31 cellular contexts compared by ENCODE assay signal in genomic region chr1:60374537-60374936, GRCh38.
"Had no signal": no experiment of that assay in that cellular context is flagged by ENCODE, and none has a peak within 500 bp of the region (broad histone marks: within the 10 kb centered on the region; RNA-seq: fewer than 3 reads in every experiment).

No MANE protein-coding gene starts in this region.

- H3K27ac ChIP-seq: neural progenitor cell, ovary, parathyroid adenoma, psoas muscle, skin epidermis, spleen, suprapubic skin, testis, tibial artery, transverse colon, upper lobe of right lung, uterus had no signal

- DNase-seq: natural killer cell; occipital lobe; ovary; posterior cingulate gyrus; psoas muscle; right cardiac atrium; spleen; stimulated activated CD4-positive, alpha-beta T cell treated with anti-CD3 and anti-CD28 coated beads, Interleukin-12 subunit alpha, Interleukin-12 subunit beta, amount 100 ng/mL, for 4 hours; stimulated activated CD4-positive, alpha-beta T cell treated with anti-CD3 and anti-CD28 coated beads, Interleukin-1b, Interleukin-23, amount 100 ng/mL, for 48 hours; stimulated activated CD4-positive, alpha-beta T cell treated with anti-CD3 and anti-CD28 coated beads, Interleukin-4, amount 100 ng/mL, for 1 hour; stimulated activated CD4-positive, alpha-beta T cell treated with anti-CD3 and anti-CD28 coated beads, Interleukin-4, amount 100 ng/mL, for 4 hours; stimulated activated CD8-positive, alpha-beta memory T cell treated with anti-CD3 and anti-CD28 coated beads, Interleukin-4, amount 100 ng/mL, for 48 hours; stimulated activated naive CD4-positive, alpha-beta T cell; stimulated activated naive CD8-positive, alpha-beta T cell treated with anti-CD3 and anti-CD28 coated beads, Interleukin-15, amount 100 ng/mL, for 72 hours; stimulated activated naive CD8-positive, alpha-beta T cell treated with anti-CD3 and anti-CD28 coated beads, Interleukin-15, Interleukin-2, amounts not matched to agents 100 U/mL and 50 U/mL, for 24 hours; substantia nigra; testis; tibial artery; transverse colon; upper lobe of right lung; uterus had no signal

- H3K27ac Mint-ChIP-seq: natural killer cell; nephron; neural progenitor cell; progenitor cell of endocrine pancreas; stimulated activated memory B cell treated with anti-CD40 and anti-IgM and Interleukin-4, amounts not matched to agents 10 μg/mL and 1 μg/mL and 100 μg/mL, for 72 hours; stimulated activated naive CD8-positive, alpha-beta T cell treated with anti-CD3 and anti-CD28 coated beads, Interleukin-15, amount 100 ng/mL, for 72 hours; type B pancreatic cell had no signal

- ATAC-seq: natural killer cell; psoas muscle; right cardiac atrium; sciatic nerve; stimulated activated memory B cell treated with anti-CD40 and anti-IgM and Interleukin-4, amounts not matched to agents 10 μg/mL and 1 μg/mL and 100 μg/mL, for 72 hours; stimulated activated naive CD8-positive, alpha-beta T cell treated with anti-CD3 and anti-CD28 coated beads, Interleukin-15, amount 100 ng/mL, for 72 hours; stimulated activated naive CD8-positive, alpha-beta T cell treated with anti-CD3 and anti-CD28 coated beads, Interleukin-15, Interleukin-2, amounts not matched to agents 100 U/mL and 50 U/mL, for 24 hours; upper lobe of right lung had no signal

- H2AFZ ChIP-seq: neural progenitor cell, parathyroid adenoma had no signal

- H3K4me2 ChIP-seq: neural progenitor cell, smooth muscle cell had no signal

- H3K4me1 ChIP-seq: neural progenitor cell, parathyroid adenoma, psoas muscle, spleen, suprapubic skin, testis, tibial artery, transverse colon, upper lobe of right lung, uterus had no signal

- H3K9ac ChIP-seq: neural progenitor cell, parathyroid adenoma had no signal

- H3K36me3 Mint-ChIP-seq: natural killer cell; neural progenitor cell; stimulated activated memory B cell treated with anti-CD40 and anti-IgM and Interleukin-4, amounts not matched to agents 10 μg/mL and 1 μg/mL and 100 μg/mL, for 72 hours; type B pancreatic cell had no signal

- H3K9me3 Mint-ChIP-seq: neural progenitor cell had no signal

- H3K4me3 Mint-ChIP-seq: natural killer cell; nephron; neural progenitor cell; stimulated activated memory B cell treated with anti-CD40 and anti-IgM and Interleukin-4, amounts not matched to agents 10 μg/mL and 1 μg/mL and 100 μg/mL, for 72 hours; stimulated activated naive CD8-positive, alpha-beta T cell treated with anti-CD3 and anti-CD28 coated beads, Interleukin-15, amount 100 ng/mL, for 72 hours; type B pancreatic cell had no signal

- H3K27me3 Mint-ChIP-seq: progenitor cell of endocrine pancreas; stimulated activated memory B cell treated with anti-CD40 and anti-IgM and Interleukin-4, amounts not matched to agents 10 μg/mL and 1 μg/mL and 100 μg/mL, for 72 hours; stimulated activated naive CD8-positive, alpha-beta T cell treated with anti-CD3 and anti-CD28 coated beads, Interleukin-15, amount 100 ng/mL, for 72 hours had no signal

- H3K36me3 ChIP-seq: neural progenitor cell, ovary, spleen, suprapubic skin, tibial artery, transverse colon, upper lobe of right lung, uterus had no signal

- H3K9me3 ChIP-seq: ovary, psoas muscle, suprapubic skin, testis, transverse colon, upper lobe of right lung had no signal

- H3K4me3 ChIP-seq: neural progenitor cell, ovary, psoas muscle, skin epidermis, smooth muscle cell, spleen, suprapubic skin, testis, tibial artery, transverse colon, upper lobe of right lung, uterus had no signal

- H3K27me3 ChIP-seq: neural progenitor cell, ovary, spleen, suprapubic skin, testis, tibial artery, transverse colon, upper lobe of right lung, uterus had no signal

- H3K4me1 Mint-ChIP-seq: natural killer cell; nephron; neural progenitor cell; stimulated activated memory B cell treated with anti-CD40 and anti-IgM and Interleukin-4, amounts not matched to agents 10 μg/mL and 1 μg/mL and 100 μg/mL, for 72 hours; stimulated activated naive CD8-positive, alpha-beta T cell treated with anti-CD3 and anti-CD28 coated beads, Interleukin-15, amount 100 ng/mL, for 72 hours had no signal
